In the genomic region with DNA sequence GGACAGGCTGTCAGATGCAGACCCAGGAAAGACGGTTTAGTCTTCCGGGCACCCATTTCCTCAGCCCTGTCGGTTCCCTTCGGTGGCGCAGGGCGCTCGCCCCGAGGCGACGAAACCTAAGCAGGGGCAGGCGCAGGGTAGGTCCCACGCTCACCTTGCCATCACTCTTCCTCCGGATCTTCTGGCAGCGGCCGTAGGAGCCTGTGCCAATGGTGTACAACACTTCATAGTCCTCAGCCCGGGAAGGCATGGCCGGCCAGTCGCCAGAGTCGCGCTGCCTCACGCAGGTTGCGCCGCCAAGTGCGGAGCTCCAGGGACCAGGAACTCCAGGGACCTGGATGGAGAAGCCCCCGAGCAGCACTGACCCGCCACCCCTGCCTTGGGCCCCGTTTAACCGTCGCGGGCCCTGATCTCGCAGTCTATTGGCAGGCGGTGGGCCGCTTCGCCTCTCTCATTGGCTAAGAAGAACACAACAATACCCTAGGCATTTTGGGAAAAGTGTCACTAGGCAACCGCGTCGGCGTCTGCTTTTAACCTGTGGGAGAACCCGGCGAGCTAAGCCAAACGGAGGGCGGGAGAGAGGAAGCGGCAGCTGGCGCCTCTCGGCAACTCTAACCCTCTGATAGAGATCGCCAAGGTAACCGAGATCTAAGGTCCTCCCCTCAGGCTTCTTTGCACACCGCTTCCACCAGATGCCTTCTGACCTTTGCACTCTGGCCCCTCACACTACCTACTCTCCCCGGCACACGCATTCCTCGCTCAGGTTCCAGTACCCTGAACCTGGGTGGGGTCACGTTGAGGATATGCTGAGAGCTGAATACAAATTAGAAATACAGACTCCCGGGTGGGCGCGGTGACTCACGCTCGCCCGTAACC, we compare ENCODE assay signal across 1 cellular context.
TF ChIP-seq lines count a peak whose summit lies in the region.

Gene NEK2, minus strand, starts transcription at position 392 of the 876 bp plus-strand sequence. Its CDS starts 142 bp downstream, at position 250.

TF ChIP-seq in K562, 482 proteins besides CTCF, POLR2A, EP300 and RAD21 (continued from another document and continues in another):
- peak; percentile 100 for TF ChIP-seq FOXM1 (IDR thresholded peaks at IDR 0.05; ENCODE audit: low read depth)
- TF ChIP-seq FOXM1 (CRISPR knock-in tag; IDR thresholded peaks at IDR 0.05; ENCODE audit: low read depth): peak; percentile 99
- TF ChIP-seq PRMT5 (CRISPR knock-in tag; IDR thresholded peaks at IDR 0.05): no peak
- peak in 1 of 2 experiments; percentile 87; a peak in 2 of 4 replicates for TF ChIP-seq CSDE1 (IDR thresholded peaks at IDR 0.05)
- no peak for TF ChIP-seq U2AF2 (optimal IDR thresholded peaks at IDR 0.05; ENCODE audit: low read depth, low read length)
- TF ChIP-seq, protein P1, sequence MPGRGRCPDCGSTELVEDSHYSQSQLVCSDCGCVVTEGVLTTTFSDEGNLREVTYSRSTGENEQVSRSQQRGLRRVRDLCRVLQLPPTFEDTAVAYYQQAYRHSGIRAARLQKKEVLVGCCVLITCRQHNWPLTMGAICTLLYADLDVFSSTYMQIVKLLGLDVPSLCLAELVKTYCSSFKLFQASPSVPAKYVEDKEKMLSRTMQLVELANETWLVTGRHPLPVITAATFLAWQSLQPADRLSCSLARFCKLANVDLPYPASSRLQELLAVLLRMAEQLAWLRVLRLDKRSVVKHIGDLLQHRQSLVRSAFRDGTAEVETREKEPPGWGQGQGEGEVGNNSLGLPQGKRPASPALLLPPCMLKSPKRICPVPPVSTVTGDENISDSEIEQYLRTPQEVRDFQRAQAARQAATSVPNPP (IDR thresholded peaks at IDR 0.05; ENCODE audit: borderline replicate concordance, insufficient read depth, insufficient read length): no peak
- TF ChIP-seq, protein P2, sequence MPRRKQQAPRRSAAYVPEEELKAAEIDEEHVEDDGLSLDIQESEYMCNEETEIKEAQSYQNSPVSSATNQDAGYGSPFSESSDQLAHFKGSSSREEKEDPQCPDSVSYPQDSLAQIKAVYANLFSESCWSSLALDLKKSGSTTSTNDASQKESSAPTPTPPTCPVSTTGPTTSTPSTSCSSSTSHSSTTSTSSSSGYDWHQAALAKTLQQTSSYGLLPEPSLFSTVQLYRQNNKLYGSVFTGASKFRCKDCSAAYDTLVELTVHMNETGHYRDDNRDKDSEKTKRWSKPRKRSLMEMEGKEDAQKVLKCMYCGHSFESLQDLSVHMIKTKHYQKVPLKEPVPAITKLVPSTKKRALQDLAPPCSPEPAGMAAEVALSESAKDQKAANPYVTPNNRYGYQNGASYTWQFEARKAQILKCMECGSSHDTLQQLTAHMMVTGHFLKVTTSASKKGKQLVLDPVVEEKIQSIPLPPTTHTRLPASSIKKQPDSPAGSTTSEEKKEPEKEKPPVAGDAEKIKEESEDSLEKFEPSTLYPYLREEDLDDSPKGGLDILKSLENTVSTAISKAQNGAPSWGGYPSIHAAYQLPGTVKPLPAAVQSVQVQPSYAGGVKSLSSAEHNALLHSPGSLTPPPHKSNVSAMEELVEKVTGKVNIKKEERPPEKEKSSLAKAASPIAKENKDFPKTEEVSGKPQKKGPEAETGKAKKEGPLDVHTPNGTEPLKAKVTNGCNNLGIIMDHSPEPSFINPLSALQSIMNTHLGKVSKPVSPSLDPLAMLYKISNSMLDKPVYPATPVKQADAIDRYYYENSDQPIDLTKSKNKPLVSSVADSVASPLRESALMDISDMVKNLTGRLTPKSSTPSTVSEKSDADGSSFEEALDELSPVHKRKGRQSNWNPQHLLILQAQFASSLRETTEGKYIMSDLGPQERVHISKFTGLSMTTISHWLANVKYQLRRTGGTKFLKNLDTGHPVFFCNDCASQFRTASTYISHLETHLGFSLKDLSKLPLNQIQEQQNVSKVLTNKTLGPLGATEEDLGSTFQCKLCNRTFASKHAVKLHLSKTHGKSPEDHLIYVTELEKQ (CRISPR knock-in tag; IDR thresholded peaks at IDR 0.05): no peak
- TF ChIP-seq GATAD2B (IDR thresholded peaks at IDR 0.05; ENCODE audit: borderline replicate concordance): peak; percentile 6; the same call in 1 of the 2 replicates
- TF ChIP-seq, protein P3, sequence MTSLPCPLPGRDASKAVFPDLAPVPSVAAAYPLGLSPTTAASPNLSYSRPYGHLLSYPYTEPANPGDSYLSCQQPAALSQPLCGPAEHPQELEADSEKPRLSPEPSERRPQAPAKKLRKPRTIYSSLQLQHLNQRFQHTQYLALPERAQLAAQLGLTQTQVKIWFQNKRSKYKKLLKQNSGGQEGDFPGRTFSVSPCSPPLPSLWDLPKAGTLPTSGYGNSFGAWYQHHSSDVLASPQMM (CRISPR knock-in tag; IDR thresholded peaks at IDR 0.05): no peak
- no peak for TF ChIP-seq PPARD (CRISPR knock-in tag; IDR thresholded peaks at IDR 0.05)
- TF ChIP-seq ZNF561 (CRISPR knock-in tag; conservative IDR thresholded peaks at IDR 0.05): no peak
- TF ChIP-seq HMGXB4 (CRISPR knock-in tag; IDR thresholded peaks at IDR 0.05): no peak
- TF ChIP-seq ZBTB34 (CRISPR knock-in tag; IDR thresholded peaks at IDR 0.05): no peak
- TF ChIP-seq FOS (IDR thresholded peaks at IDR 0.05; ENCODE audit: extremely low read depth, insufficient read length): peak; percentile 93
- TF ChIP-seq BRD4 (IDR thresholded peaks at IDR 0.05): no peak
- TF ChIP-seq NR4A1 (CRISPR knock-in tag; IDR thresholded peaks at IDR 0.05): no peak
- peak; percentile 72; the same call in 1 of the 2 replicates for TF ChIP-seq NR4A1 (tag; IDR thresholded peaks at IDR 0.05)
- no peak for TF ChIP-seq IRF2 (CRISPR knock-in tag; IDR thresholded peaks at IDR 0.05)
- TF ChIP-seq, protein P4, sequence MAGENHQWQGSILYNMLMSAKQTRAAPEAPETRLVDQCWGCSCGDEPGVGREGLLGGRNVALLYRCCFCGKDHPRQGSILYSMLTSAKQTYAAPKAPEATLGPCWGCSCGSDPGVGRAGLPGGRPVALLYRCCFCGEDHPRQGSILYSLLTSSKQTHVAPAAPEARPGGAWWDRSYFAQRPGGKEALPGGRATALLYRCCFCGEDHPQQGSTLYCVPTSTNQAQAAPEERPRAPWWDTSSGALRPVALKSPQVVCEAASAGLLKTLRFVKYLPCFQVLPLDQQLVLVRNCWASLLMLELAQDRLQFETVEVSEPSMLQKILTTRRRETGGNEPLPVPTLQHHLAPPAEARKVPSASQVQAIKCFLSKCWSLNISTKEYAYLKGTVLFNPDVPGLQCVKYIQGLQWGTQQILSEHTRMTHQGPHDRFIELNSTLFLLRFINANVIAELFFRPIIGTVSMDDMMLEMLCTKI (IDR thresholded peaks at IDR 0.05; ENCODE audit: partially characterized antibody): no peak
- peak; percentile 93 for TF ChIP-seq NCOA1 (IDR thresholded peaks at IDR 0.05; ENCODE audit: low read depth)
- peak; percentile 80 for TF ChIP-seq SPI1 (IDR thresholded peaks at IDR 0.05; ENCODE audit: borderline replicate concordance, low read depth, low read length)
- no peak for TF ChIP-seq SAFB (IDR thresholded peaks at IDR 0.05; ENCODE audit: borderline replicate concordance, low read depth, low read length)
- TF ChIP-seq EGR1 (conservative IDR thresholded peaks at IDR 0.05): peak; percentile 58
- TF ChIP-seq KAT2B (IDR thresholded peaks at IDR 0.05; ENCODE audit: low read depth, low read length): no peak
- TF ChIP-seq MAFG (tag; conservative IDR thresholded peaks at IDR 0.05): no peak
- TF ChIP-seq PCBP1 (IDR thresholded peaks at IDR 0.05; ENCODE audit: low read depth, low read length, poor library complexity, severe bottlenecking): no peak
- no peak for TF ChIP-seq NFE2L1 (tag; IDR thresholded peaks at IDR 0.05; ENCODE audit: borderline replicate concordance, low read depth)
- peak; percentile 40; the same call in 1 of the 2 replicates for TF ChIP-seq MGA (IDR thresholded peaks at IDR 0.05)
- no peak for TF ChIP-seq HSF4 (CRISPR knock-in tag; IDR thresholded peaks at IDR 0.05; ENCODE audit: borderline replicate concordance)
